ENCODE assay signal across 33 cellular contexts in genomic region chr1:81299892-81300291, GRCh38.
DNase-seq lines count a peak whose midpoint lies in the region; ATAC-seq, FAIRE-seq and TF ChIP-seq lines count a peak whose summit lies in the region.
"Had no signal": no experiment of that assay in that cellular context is flagged by ENCODE, and none has a peak within 500 bp of the region (broad histone marks: within the 10 kb centered on the region; RNA-seq: fewer than 3 reads in every experiment).

No MANE protein-coding gene starts in this region.

- H3K27ac ChIP-seq in HepG2 (ENCODE audit: extremely low read length, insufficient read depth, low read length), result no peak overlapping the region
- H3K27ac ChIP-seq in right lobe of liver, result no peak overlapping the region
- no peak overlapping the region for H3K27ac ChIP-seq in IMR-90 (ENCODE audit: insufficient read depth, low read length)
- H3K27ac ChIP-seq in K562 (ENCODE audit: extremely low read depth, low read depth, low read length), result no peak overlapping the region
- H3K27ac ChIP-seq: 22Rv1; A549; BLaER1; BLaER1 treated with 17β-estradiol and CSF1 and Interleukin-3, amounts not matched to agents 10 nM and 100 nM; C4-2B had no signal

- dilution Hi-C loops in IMR-90 (cut with HindIII; ENCODE audit: low sequenced_read_pairs, unreplicated experiment), result no loop called here

- no peak for TF ChIP-seq RAD21 in HepG2 (CRISPR knock-in tag; IDR thresholded peaks at IDR 0.05)
- no peak for TF ChIP-seq RAD21 in IMR-90 (IDR thresholded peaks at IDR 0.05; ENCODE audit: low read length)
- no peak for TF ChIP-seq RAD21 in K562 (CRISPR knock-in tag; conservative IDR thresholded peaks at IDR 0.05 in 1 of 2, IDR thresholded peaks at IDR 0.05 in 1 of 2)

- H3K23ac ChIP-seq in IMR-90 (ENCODE audit: low read depth, low read length), result no peak overlapping the region

- no peak for DNase-seq in HepG2 (ENCODE audit: low spot score)
- DNase-seq in right lobe of liver, result no peak
- DNase-seq in IMR-90, result no peak
- no peak for DNase-seq in K562 (ENCODE audit: extremely low read depth in 1 of 4, low spot score in 3 of 4)
- no peak for DNase-seq in NCI-H2227 treated with DMSO at 0.1 percent for 48 hours (lab: John Stamatoyannopoulos, UW)
- DNase-seq in pons (ENCODE audit: low spot score), result no peak
- DNase-seq: 8988T; ACHN; AML-193; BE2C; C1 segment of cervical spinal cord; Caco-2; Calu3; CD4-positive, alpha-beta memory T cell; CD4-positive, alpha-beta T cell; CD4-positive, CD25-positive, alpha-beta regulatory T cell; CD8-positive, alpha-beta memory T cell; CD8-positive, alpha-beta T cell; COR-L47; DMS 273 treated with DMSO at 0.1 percent for 48 hours; DMS153; DMS53; DMS79; DMS79 treated with DMSO at 0.1 percent for 48 hours; DND-41; EL had no signal

- no peak overlapping the region for H3K9ac ChIP-seq in HepG2 (ENCODE audit: insufficient read depth, low read depth, low read length)
- H3K9ac ChIP-seq in IMR-90 (ENCODE audit: low read depth, low read length), result no peak overlapping the region
- no peak overlapping the region for H3K9ac ChIP-seq in K562 (ENCODE audit: insufficient read depth in 1 of 2, low read depth in 2 of 2, low read length in 2 of 2)
- H3K9ac ChIP-seq: BLaER1; BLaER1 treated with 17β-estradiol and CSF1 and Interleukin-3, amounts not matched to agents 10 nM and 100 nM had no signal

- no peaks in the 10 kb centered on the region for H3K4me1 ChIP-seq in HepG2 (ENCODE audit: insufficient read depth, low read length)
- H3K4me1 ChIP-seq in right lobe of liver, result no peaks in the 10 kb centered on the region
- H3K4me1 ChIP-seq in IMR-90 (ENCODE audit: control insufficient read depth, insufficient read depth, low read length), result no peaks in the 10 kb centered on the region
- H3K4me1 ChIP-seq in K562 (replicated peaks in 1 of 2; ENCODE audit: control insufficient read depth in 2 of 2, insufficient read depth in 2 of 2, low read length in 2 of 2), result no peaks in the 10 kb centered on the region
- H3K4me1 ChIP-seq: BE2C, Caco-2 had no signal

- TF ChIP-seq CTCF in HepG2 (CRISPR knock-in tag; IDR thresholded peaks at IDR 0.05) (no peak), right lobe of liver (IDR thresholded peaks at IDR 0.05) (no peak), IMR-90 (conservative IDR thresholded peaks at IDR 0.05; ENCODE audit: low read depth, low read length) (no peak), K562 (IDR thresholded peaks at IDR 0.05 in 2 of 3, conservative IDR thresholded peaks at IDR 0.05 in 1 of 3; ENCODE audit: insufficient read depth in 2 of 3, low read depth in 1 of 3, low read length in 3 of 3) (no peak)

- H2BK120ac ChIP-seq in IMR-90 (ENCODE audit: low read depth, low read length), result no peak overlapping the region

- H3K14ac ChIP-seq in IMR-90 (replicated peaks; ENCODE audit: low read depth, low read length), result no peak overlapping the region

- no peak overlapping the region for H3K56ac ChIP-seq in IMR-90 (ENCODE audit: extremely low read depth, insufficient read depth, low read length)

- H3K9me3 ChIP-seq in HepG2 (ENCODE audit: low read length), result peaks cover 60% of the 10 kb centered on the region
- no peaks in the 10 kb centered on the region for H3K9me3 ChIP-seq in right lobe of liver
- no peaks in the 10 kb centered on the region for H3K9me3 ChIP-seq in IMR-90 (ENCODE audit: control insufficient read depth, insufficient read depth, low read length)
- H3K9me3 ChIP-seq in K562 (replicated peaks; ENCODE audit: control insufficient read depth, insufficient read depth, low read depth, low read length), result 0 out of 2 replicates have a peak, but pooled peaks cover 1% of the 10 kb centered on the region
- H3K9me3 ChIP-seq: A549; BE2C; BLaER1; BLaER1 treated with 17β-estradiol and CSF1 and Interleukin-3, amounts not matched to agents 10 nM and 100 nM; Caco-2 had no signal

- H3K4me2 ChIP-seq in HepG2 (ENCODE audit: low read depth, low read length) (no peak overlapping the region), IMR-90 (ENCODE audit: low read depth, low read length) (no peak overlapping the region), K562 (ENCODE audit: insufficient read depth, low read length) (no peak overlapping the region)
- H3K4me2 ChIP-seq: A549; BLaER1; BLaER1 treated with 17β-estradiol and CSF1 and Interleukin-3, amounts not matched to agents 10 nM and 100 nM had no signal

- no peak overlapping the region for H3K18ac ChIP-seq in IMR-90 (ENCODE audit: low read depth, low read length)

- H3K79me1 ChIP-seq in IMR-90 (ENCODE audit: low read depth in 1 of 2, low read length in 2 of 2), result no peaks in the 10 kb centered on the region

- CTCF ChIA-PET in HepG2 (lab: Yijun Ruan, JAX; ENCODE audit: low intra/inter-chr PET ratio, low total read pairs) (no interaction called here), IMR-90 (lab: Yijun Ruan, JAX) (interaction anchor here (0.5 kb wide), 1 partner anchor 10 kb away, joined by 3 read pairs; no protein-coding TSS in a partner anchor), K562 (lab: Yijun Ruan, JAX; ENCODE audit: low intra/inter-chr PET ratio) (no interaction called here)

- no peaks in the 10 kb centered on the region for H3K27me3 ChIP-seq in HepG2 (ENCODE audit: control insufficient read depth in 1 of 2, insufficient read depth in 2 of 2, low read length in 2 of 2)
- no peaks in the 10 kb centered on the region for H3K27me3 ChIP-seq in right lobe of liver
- H3K27me3 ChIP-seq in IMR-90 (ENCODE audit: control insufficient read depth, insufficient read depth, low read length), result no peaks in the 10 kb centered on the region
- H3K27me3 ChIP-seq in K562 (ENCODE audit: control insufficient read depth in 2 of 2, insufficient read depth in 2 of 2, low read length in 2 of 2), result no peaks in the 10 kb centered on the region
- H3K27me3 ChIP-seq: BE2C; BLaER1; BLaER1 treated with 17β-estradiol and CSF1 and Interleukin-3, amounts not matched to agents 10 nM and 100 nM had no signal

- H2BK15ac ChIP-seq in IMR-90 (ENCODE audit: low read depth, low read length), result no peak overlapping the region

- no peak overlapping the region for H2BK5ac ChIP-seq in IMR-90 (ENCODE audit: low read depth, low read length, poor library complexity, severe bottlenecking)

- no peak overlapping the region for H4K5ac ChIP-seq in IMR-90 (ENCODE audit: low read depth, low read length)

- no peak overlapping the region for H2AK5ac ChIP-seq in IMR-90 (ENCODE audit: low read depth, low read length)

- H3K36me3 ChIP-seq in HepG2 (replicated peaks in 1 of 2; ENCODE audit: control insufficient read depth in 1 of 2, insufficient read depth in 2 of 2, low read length in 2 of 2) (no peaks in the 10 kb centered on the region), right lobe of liver (no peaks in the 10 kb centered on the region), IMR-90 (ENCODE audit: control insufficient read depth, insufficient read depth, low read length) (no peaks in the 10 kb centered on the region), K562 (ENCODE audit: control insufficient read depth, insufficient read depth, low read length) (no peaks in the 10 kb centered on the region)
- H3K36me3 ChIP-seq: BE2C; BLaER1; BLaER1 treated with 17β-estradiol and CSF1 and Interleukin-3, amounts not matched to agents 10 nM and 100 nM had no signal

- no peak overlapping the region for H3K4ac ChIP-seq in IMR-90 (ENCODE audit: low read depth, low read length)

- in situ Hi-C loops in HepG2 (cut with HindIII; ENCODE audit: extremely low pct_ligation_motif_present, low pct_unique_long_range_greater_than_20kb), result no loop called here
- in situ Hi-C loops in IMR-90 (cut with MboI; ENCODE audit: low sequenced_read_pairs), result no loop called here
- in situ Hi-C loops in K562 (cut with MboI), result no loop called here

- no peak overlapping the region for H4K91ac ChIP-seq in IMR-90 (ENCODE audit: insufficient read depth, low read depth, low read length)

- no peak overlapping the region for H2BK20ac ChIP-seq in IMR-90 (ENCODE audit: low read depth, low read length)

- BruUV-seq in HepG2 (replicated peaks; lab: Mats Ljungman, UMichigan) (no TSS peak), IMR-90 (replicated peaks; lab: Mats Ljungman, UMichigan) (no TSS peak), K562 (replicated peaks; lab: Mats Ljungman, UMichigan) (no TSS peak)

- H4K20me1 ChIP-seq in HepG2 (ENCODE audit: insufficient read depth, low read length) (no peaks in the 10 kb centered on the region), IMR-90 (ENCODE audit: insufficient read depth, low read length) (no peaks in the 10 kb centered on the region), K562 (replicated peaks; ENCODE audit: control insufficient read depth, insufficient read depth, low read length) (no peaks in the 10 kb centered on the region)
- H4K20me1 ChIP-seq: BLaER1; BLaER1 treated with 17β-estradiol and CSF1 and Interleukin-3, amounts not matched to agents 10 nM and 100 nM had no signal

- H4K8ac ChIP-seq in IMR-90 (ENCODE audit: low read depth in 2 of 2, low read length in 2 of 2), result no peak overlapping the region

- no peak overlapping the region for H2AFZ ChIP-seq in HepG2 (ENCODE audit: low read length)
- no peak overlapping the region for H2AFZ ChIP-seq in IMR-90 (replicated peaks; ENCODE audit: low read length, poor library complexity)
- H2AFZ ChIP-seq in K562 (ENCODE audit: low read depth, low read length), result no peak overlapping the region

- FAIRE-seq in HepG2 (lab: Jason Lieb, UNC) (no peak), K562 (lab: Jason Lieb, UNC) (no peak)
- FAIRE-seq: A204.1, A549, D721Med had no signal

- H3K4me3 ChIP-seq in HepG2 (replicated peaks in 1 of 3; ENCODE audit: insufficient read depth in 1 of 3, low read depth in 2 of 3, low read length in 3 of 3) (no peak overlapping the region), right lobe of liver (no peak overlapping the region), IMR-90 (ENCODE audit: insufficient read depth, low read depth, low read length) (no peak overlapping the region), K562 (no peak overlapping the region)
- H3K4me3 ChIP-seq: A549; BLaER1; BLaER1 treated with 17β-estradiol and CSF1 and Interleukin-3, amounts not matched to agents 10 nM and 100 nM had no signal

- intact Hi-C loops in HepG2 (cut with micrococcal nuclease; ENCODE audit: unreplicated experiment), result no loop called here
- intact Hi-C loops in right lobe of liver (cut with DNase I), result no loop called here
- intact Hi-C loops in IMR-90 (cut with micrococcal nuclease), result no loop called here
- intact Hi-C loops in K562 (cut with micrococcal nuclease), result no loop called here

- ATAC-seq in HepG2 (no peak), right lobe of liver (no peak), IMR-90 (ENCODE audit: low read depth) (no peak), K562 (no peak)
- ATAC-seq: A549; CD8-positive, alpha-beta T cell had no signal

- POLR2A ChIA-PET in HepG2 (lab: Yijun Ruan, JAX) (no interaction called here), IMR-90 (lab: Charles Lee; ENCODE audit: unreplicated experiment) (no interaction called here), K562 (lab: Yijun Ruan, JAX) (no interaction called here)

- no peak for TF ChIP-seq EP300 in HepG2 (IDR thresholded peaks at IDR 0.05; ENCODE audit: low read depth in 2 of 2, low read length in 2 of 2)
- no peak for TF ChIP-seq EP300 in HepG2 (CRISPR knock-in tag; IDR thresholded peaks at IDR 0.05; ENCODE audit: borderline replicate concordance)
- no peak for TF ChIP-seq EP300 in K562 (IDR thresholded peaks at IDR 0.05; ENCODE audit: low read length)

- H2AK9ac ChIP-seq in IMR-90 (replicated peaks; ENCODE audit: low read depth, low read length, poor library complexity), result no peak overlapping the region

- 0% methylated on average over 2 of the region's 2 CpGs for WGBS in HepG2 (ENCODE audit: low lambda C conversion rate)
- 83% methylated on average over 2 of the region's 2 CpGs for WGBS in right lobe of liver (ENCODE audit: insufficient coverage, low coverage, low lambda C conversion rate, missing lambda C conversion rate)
- WGBS in IMR-90 (ENCODE audit: extremely low coverage in 2 of 2, insufficient read length in 1 of 2), 2 experiments, result no CpG with 5 or more reads among the region's 2 CpGs
- 3% methylated on average over 2 of the region's 2 CpGs for WGBS in K562 (ENCODE audit: insufficient coverage, low coverage, missing lambda C conversion rate)

- TF ChIP-seq POLR2A in HepG2 (IDR thresholded peaks at IDR 0.05; ENCODE audit: insufficient read depth in 1 of 2, low read depth in 2 of 2, low read length in 2 of 2), result no peak
- TF ChIP-seq POLR2A in right lobe of liver (IDR thresholded peaks at IDR 0.05), result no peak
- TF ChIP-seq POLR2A in IMR-90 (IDR thresholded peaks at IDR 0.05; ENCODE audit: low read depth, low read length), result no peak
- TF ChIP-seq POLR2A in K562 (conservative IDR thresholded peaks at IDR 0.05), result no peak

- H3K79me2 ChIP-seq in HepG2 (ENCODE audit: insufficient read depth, low read length) (no peaks in the 10 kb centered on the region), K562 (ENCODE audit: control insufficient read depth, insufficient read depth, low read length) (no peaks in the 10 kb centered on the region)

- no peaks in the 10 kb centered on the region for H3K9me1 ChIP-seq in IMR-90 (ENCODE audit: insufficient read depth, low read length)
- no peaks in the 10 kb centered on the region for H3K9me1 ChIP-seq in K562 (ENCODE audit: control insufficient read depth, insufficient read depth, low read length)

Comparison
In these comparisons a context has a peak if more than half of its experiments do, and no peak if none do; other contexts are left out.
1. Of the 241 proteins assayed by ChIP-seq in both HepG2 and K562: peak only in HepG2: MAFF and MAFK; only in K562: none; in both: none; in neither: 239.